21 cellular contexts compared by ENCODE assay signal in the genomic region with DNA sequence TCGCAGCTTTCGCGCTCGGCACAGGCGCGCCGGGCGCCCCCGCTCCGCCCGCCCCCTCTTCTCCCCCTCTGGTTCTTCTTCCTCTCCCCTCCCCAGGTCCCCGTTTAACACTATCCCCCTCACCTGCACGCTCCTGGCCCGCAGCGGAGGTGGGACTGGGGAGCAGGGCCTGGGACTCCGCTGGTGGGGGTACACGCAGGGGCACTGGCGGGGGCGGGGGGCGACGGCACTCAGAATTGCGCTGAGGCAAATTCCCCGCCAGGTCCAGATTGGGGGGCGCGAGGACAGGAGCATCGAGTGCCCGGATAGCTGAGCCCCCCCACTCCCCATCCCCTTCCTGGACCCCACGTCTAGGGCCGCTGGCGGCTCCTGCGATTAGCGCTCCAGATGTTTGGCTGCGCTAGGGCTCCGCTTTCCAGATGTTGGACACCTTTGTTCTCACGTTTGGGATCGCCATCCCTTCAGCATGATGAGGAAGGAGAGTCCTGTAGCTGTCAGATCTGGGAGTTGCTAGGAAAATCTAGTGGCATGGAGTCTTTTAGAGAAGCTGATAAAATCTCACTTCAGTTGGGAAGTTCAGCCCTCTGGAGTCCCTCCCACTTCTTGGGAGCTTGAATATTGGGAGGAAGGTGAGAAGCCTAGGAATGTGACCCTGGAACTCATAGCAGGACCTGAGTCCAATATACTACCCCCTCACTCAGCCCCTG. TPM values are rescaled to one million over a fixed set of nuclear protein-coding genes. Genes with fewer than 3 reads are reported as not detected.
A peak's percentile ranks its signal among the peaks of the same experiment; 100 is the strongest.
DNase-seq lines count a peak whose midpoint lies in the region; ATAC-seq and TF ChIP-seq lines count a peak whose summit lies in the region.
"Had no signal": no experiment of that assay in that cellular context is flagged by ENCODE, and none has a peak within 500 bp of the region (broad histone marks: within the 10 kb centered on the region; RNA-seq: fewer than 3 reads in every experiment).

No MANE protein-coding gene starts in this region.

- H3K27ac ChIP-seq in GM23338 (ENCODE audit: low read depth), result no peak overlapping the region
- no peak overlapping the region for H3K27ac ChIP-seq in WERI-Rb-1
- H3K27ac ChIP-seq in osteoblast (ENCODE audit: low read depth, low read length), result no peak overlapping the region
- no peak overlapping the region for H3K27ac ChIP-seq in colonic mucosa
- H3K27ac ChIP-seq: BLaER1, thoracic aorta had no signal

- H3K79me2 ChIP-seq in GM23338 (replicated peaks; ENCODE audit: insufficient read depth), result no peaks in the 10 kb centered on the region
- no peaks in the 10 kb centered on the region for H3K79me2 ChIP-seq in osteoblast (ENCODE audit: insufficient read depth, low read length)

- H4K20me1 ChIP-seq in GM23338 (replicated peaks; ENCODE audit: insufficient read depth), result peaks cover 19% of the 10 kb centered on the region
- no peaks in the 10 kb centered on the region for H4K20me1 ChIP-seq in osteoblast (ENCODE audit: insufficient read depth, low read length)
- H4K20me1 ChIP-seq: BLaER1 had no signal

- peaks cover 100% of the 10 kb centered on the region for H3K27me3 ChIP-seq in GM23338 (ENCODE audit: insufficient read depth)
- H3K27me3 ChIP-seq in WERI-Rb-1 (ENCODE audit: insufficient read depth, low read depth, severe bottlenecking), result peaks cover 94% of the 10 kb centered on the region
- H3K27me3 ChIP-seq in osteoblast (ENCODE audit: insufficient read depth, low read length), result peaks cover 99% of the 10 kb centered on the region
- peaks cover 78% of the 10 kb centered on the region for H3K27me3 ChIP-seq in colonic mucosa

- H3K4me2 ChIP-seq in GM23338 (peak overlapping the region; percentile 81), osteoblast (ENCODE audit: insufficient read depth, low read length) (no peak overlapping the region)
- H3K4me2 ChIP-seq: BLaER1 had no signal

- peaks cover 5% of the 10 kb centered on the region; the same call in 1 of the 2 replicates for H3F3A ChIP-seq in GM23338 (replicated peaks; ENCODE audit: low read depth)

- H3K27me3 Mint-ChIP-seq in GM23338 (ENCODE audit: insufficient read depth, low read depth, poor library complexity), result peaks cover 93% of the 10 kb centered on the region

- H3K4me1 Mint-ChIP-seq in GM23338, result peaks cover 22% of the 10 kb centered on the region

- peak overlapping the region; percentile 89 for H2AFZ ChIP-seq in GM23338
- no peak overlapping the region for H2AFZ ChIP-seq in osteoblast (ENCODE audit: low read length)

- H3K4me3 ChIP-seq in GM23338, result peak overlapping the region; percentile 57
- peak overlapping the region; percentile 13; the same call in 1 of the 2 replicates for H3K4me3 ChIP-seq in WERI-Rb-1 (ENCODE audit: low read depth, low read length)
- peak overlapping the region; percentile 27 for H3K4me3 ChIP-seq in iPS-11a (ENCODE audit: low read depth, low read length)
- H3K4me3 ChIP-seq in osteoblast (ENCODE audit: insufficient read depth, low read length), result no peak overlapping the region
- H3K4me3 ChIP-seq in colonic mucosa, result no peak overlapping the region
- H3K4me3 ChIP-seq: BLaER1, lung, MG63 had no signal

- ATAC-seq in GM23338, result no peak; the same call in 2 of the 3 replicates

- TF ChIP-seq CTCF in GM23338 (conservative IDR thresholded peaks at IDR 0.05; ENCODE audit: low read depth in 2 of 2) (no peak), WERI-Rb-1 (IDR thresholded peaks at IDR 0.05; ENCODE audit: low read depth, low read length) (no peak), osteoblast (IDR thresholded peaks at IDR 0.05; ENCODE audit: extremely low read depth, low read depth, low read length) (no peak), colonic mucosa (IDR thresholded peaks at IDR 0.05) (no peak)

- no peak overlapping the region for H3K9ac ChIP-seq in colonic mucosa (ENCODE audit: low read depth in 2 of 2, low read length in 2 of 2)
- H3K9ac ChIP-seq: BLaER1 had no signal

- H3K9me3 ChIP-seq in WERI-Rb-1 (ENCODE audit: severe bottlenecking) (peaks cover 7% of the 10 kb centered on the region), osteoblast (ENCODE audit: low read depth, low read length) (no peaks in the 10 kb centered on the region), colonic mucosa (no peaks in the 10 kb centered on the region)
- H3K9me3 ChIP-seq: MG63, thoracic aorta had no signal

- H3K36me3 ChIP-seq in GM23338 (ENCODE audit: insufficient read depth) (no peaks in the 10 kb centered on the region), WERI-Rb-1 (no peaks in the 10 kb centered on the region), osteoblast (ENCODE audit: insufficient read depth, low read length) (no peaks in the 10 kb centered on the region), colonic mucosa (no peaks in the 10 kb centered on the region)
- H3K36me3 ChIP-seq: BLaER1, MG63, thoracic aorta had no signal

- no peaks in the 10 kb centered on the region for H3K36me3 Mint-ChIP-seq in GM23338 (ENCODE audit: low read depth)

- H3K9me2 ChIP-seq in GM23338 (ENCODE audit: insufficient read depth), result no peaks in the 10 kb centered on the region

- H3K27ac Mint-ChIP-seq in GM23338, result no peak overlapping the region
- H3K27ac Mint-ChIP-seq: activated CD4-positive, alpha-beta T cell treated with anti-CD3 and anti-CD28 coated beads, Interleukin-2, amount 10 ng/mL, durations not matched to agents 24 days and 14 days; activated naive CD4-positive, alpha-beta T cell treated with anti-CD3 and anti-CD28 coated beads, Interleukin-2, amount 50 U/mL, for 24 hours had no signal

- intact Hi-C loops in colonic mucosa (cut with DNase I), result no loop called here

- peaks cover 14% of the 10 kb centered on the region for H3K4me1 ChIP-seq in GM23338 (ENCODE audit: insufficient read depth)
- no peaks in the 10 kb centered on the region for H3K4me1 ChIP-seq in osteoblast (ENCODE audit: insufficient read depth, low read length)
- H3K4me1 ChIP-seq in colonic mucosa, result no peaks in the 10 kb centered on the region
- H3K4me1 ChIP-seq: BLaER1 had no signal

- H3K4me3 Mint-ChIP-seq in GM23338, result peak overlapping the region; percentile 71

- H3K9me3 Mint-ChIP-seq in GM23338, result no peaks in the 10 kb centered on the region; the same call in 2 of the 3 replicates
- H3K9me3 Mint-ChIP-seq: activated CD4-positive, alpha-beta T cell treated with anti-CD3 and anti-CD28 coated beads, Interleukin-2, amount 10 ng/mL, durations not matched to agents 24 days and 14 days; activated naive CD4-positive, alpha-beta T cell treated with anti-CD3 and anti-CD28 coated beads, Interleukin-2, amount 50 U/mL, for 24 hours had no signal

- peak; percentile 22 for DNase-seq in GM23338 (ENCODE audit: low spot score)
- DNase-seq in WERI-Rb-1, result no peak
- peak; percentile 52 for DNase-seq in osteoblast (ENCODE audit: insufficient read length, low spot score, missing footprints)
- no peak for DNase-seq in colonic mucosa
- no peak for DNase-seq in NOMO-1 treated with DMSO at 0.1 percent for 48 hours (lab: John Stamatoyannopoulos, UW; ENCODE audit: unreplicated experiment)
- no peak for DNase-seq in NCI-H2227 (lab: John Stamatoyannopoulos, UW; ENCODE audit: unreplicated experiment)
- DNase-seq: activated CD4-positive, alpha-beta T cell treated with anti-CD3 and anti-CD28 coated beads, Interleukin-2, amount 10 ng/mL, durations not matched to agents 24 days and 14 days; activated T-cell treated with anti-CD3 and anti-CD28 coated beads for 4 hours; effector CD4-positive, alpha-beta T cell; hippocampal formation; MG63; NCI-H1694; nucleus accumbens; stimulated activated CD4-positive, alpha-beta T cell treated with anti-CD3 and anti-CD28 coated beads, Interleukin-2, amount 100 ng/mL, for 48 hours had no signal

TF ChIP-seq in GM23338, 12 proteins besides CTCF, POLR2A, EP300 and RAD21:
- TF ChIP-seq STAT1 (IDR thresholded peaks at IDR 0.05; ENCODE audit: unreplicated experiment) (no peak), EZH2 (IDR thresholded peaks at IDR 0.05; ENCODE audit: low read depth, unreplicated experiment) (peak; percentile 94)

RNA-seq across cellular contexts. Expression of a gene that starts 31.4 kb away (rescaled TPM):
- not detected in 2 replicates for total RNA-seq in GM23338 (2014; rRNA removed; shearing (Covaris generic))
- polyA plus RNA-seq in GM23338 (2016; fragmentation: Nextera tagmentation; extraction: Ambion mirVana), result not detected in 2 replicates
- total RNA-seq in osteoblast (not detected in 2 replicates), colonic mucosa (under 1 TPM in 1 of 2 donors, not detected in 1; 0.15 TPM)
- total RNA-seq: H4, lung, NCI-H460, thoracic aorta had no signal
- polyA plus RNA-seq: lung had no signal

Comparison
In these comparisons a context has a peak if more than half of its experiments do, and no peak if none do; other contexts are left out.
1. DNase-seq: peak in GM23338 (single experiment) and osteoblast (single experiment); none in WERI-Rb-1 (single experiment), colonic mucosa (single experiment), NOMO-1 treated with DMSO at 0.1 percent for 48 hours (single experiment) and NCI-H2227 (single experiment).
2. H3K4me3 ChIP-seq: peak in GM23338 (single experiment), WERI-Rb-1 (single experiment) and iPS-11a (single experiment); none in osteoblast (single experiment) and colonic mucosa (single experiment).